In genomic region chr1:244796719-244797406, GRCh38 we compare ENCODE assay signal across 8 cellular contexts. TPM values are rescaled to one million over a fixed set of nuclear protein-coding genes. Genes with fewer than 3 reads are reported as not detected.
DNase-seq lines count a peak whose midpoint lies in the region; ATAC-seq and TF ChIP-seq lines count a peak whose summit lies in the region.

No MANE protein-coding gene starts in this region.

- ATAC-seq in left colon (peak; percentile 66), HG02623 (IDR thresholded peaks at IDR 0.05; ENCODE audit: unreplicated experiment) (no peak)

- H3K27ac ChIP-seq in VCaP (no peak overlapping the region), caudate nucleus (ENCODE audit: low read depth, low read length) (no peak overlapping the region)

- TF ChIP-seq CTCF in VCaP (conservative IDR thresholded peaks at IDR 0.05): peak; percentile 85

- intact Hi-C loops in left colon (cut with DNase I, micrococcal nuclease): loop anchor here (2.0 to 5.0 kb wide), 2 partner anchors 194 to 195 kb away; no protein-coding TSS in a partner anchor

- DNase-seq in SHP77 (lab: John Stamatoyannopoulos, UW) (peak; percentile 11 to 49), SHP77 treated with DMSO at 0.1 percent for 48 hours (lab: John Stamatoyannopoulos, UW) (no peak), NCI-H1694 treated with DMSO at 0.1 percent for 48 hours (lab: John Stamatoyannopoulos, UW) (peak; percentile 73), caudate nucleus (lab: John Stamatoyannopoulos, UW) (peak in 42 of 61 donors; percentile 1 to 91 (median 30)), left colon (peak in 1 of 2 donors; percentile 69)
- DNase-seq in stimulated activated CD4-positive, alpha-beta T cell treated with anti-CD3 and anti-CD28 coated beads, Interleukin-4, amount 100 ng/mL, for 4 hours: peak; percentile 34 to 39

RNA-seq across cellular contexts. Expression of gene COX20, which starts 38.6 kb away (rescaled TPM):
- total RNA-seq in left colon: 10 to 100 TPM; 21.8 to 30.5 TPM
